ENCODE assay signal across 13 cellular contexts in the genomic region with DNA sequence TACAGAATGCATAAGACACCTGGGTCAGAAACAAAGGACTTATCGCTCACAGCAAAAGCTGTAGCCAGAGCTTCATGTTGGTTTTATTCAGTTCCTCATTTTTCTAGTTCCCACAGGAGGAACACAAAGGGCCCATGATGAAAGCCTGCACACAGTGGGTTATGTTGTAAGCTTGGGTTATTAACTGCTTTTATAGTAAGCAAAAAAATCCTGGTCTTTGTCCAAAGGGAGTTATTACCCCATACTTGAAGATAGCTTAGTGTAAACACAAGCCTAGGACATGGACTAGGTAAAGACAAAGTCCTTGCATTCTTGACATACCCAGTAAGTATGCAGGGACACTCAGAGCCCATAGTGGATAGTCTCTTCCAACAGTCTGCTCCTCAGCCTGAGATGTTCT. TPM values are rescaled to one million over a fixed set of nuclear protein-coding genes. Genes with fewer than 3 reads are reported as not detected.
DNase-seq lines count a peak whose midpoint lies in the region; ATAC-seq and TF ChIP-seq lines count a peak whose summit lies in the region.
"Had no signal": no experiment of that assay in that cellular context is flagged by ENCODE, and none has a peak within 500 bp of the region (broad histone marks: within the 10 kb centered on the region; RNA-seq: fewer than 3 reads in every experiment).

No MANE protein-coding gene starts in this region.

- peaks cover 45% of the 10 kb centered on the region for H3K4me1 ChIP-seq in adipocyte (ENCODE audit: control insufficient read depth, insufficient read depth, low read length)
- H3K4me1 ChIP-seq in lower lobe of right lung: no peaks in the 10 kb centered on the region
- H3K4me1 ChIP-seq in uterus: no peaks in the 10 kb centered on the region
- H3K4me1 ChIP-seq in A673 (ENCODE audit: insufficient read depth, low read length, poor library complexity, severe bottlenecking): no peaks in the 10 kb centered on the region

- H3K9me3 ChIP-seq in adipocyte (ENCODE audit: control insufficient read depth, low read length) (no peaks in the 10 kb centered on the region), lower lobe of right lung (no peaks in the 10 kb centered on the region), uterus (no peaks in the 10 kb centered on the region), A673 (ENCODE audit: low read depth, low read length, poor library complexity, severe bottlenecking) (no peaks in the 10 kb centered on the region)

- POLR2A ChIA-PET in BJ (lab: Charles Lee): no interaction called here
- POLR2A ChIA-PET in A673 (lab: Charles Lee; ENCODE audit: low non-redundant PET): no interaction called here

- peak; percentile 60 for DNase-seq in BJ (ENCODE audit: low read depth)
- DNase-seq in KG1 (lab: John Stamatoyannopoulos, UW): peak; percentile 15
- peak; percentile 77 for DNase-seq in adipocyte (ENCODE audit: low read depth)
- no peak for DNase-seq in lower lobe of right lung
- DNase-seq in uterus: no peak
- DNase-seq in A673 (ENCODE audit: low spot score): no peak
- DNase-seq in D341Med (ENCODE audit: low spot score): no peak
- DNase-seq: activated CD4-positive, alpha-beta memory T cell treated with anti-CD3 and anti-CD28 coated beads, Interleukin-2, amount 10 ng/mL, durations not matched to agents 7 days and 5 days; activated gamma-delta T cell; CD8-positive, alpha-beta T cell; central memory CD4-positive, alpha-beta T cell; NCI-H2171 treated with DMSO at 0.1 percent for 48 hours had no signal

- TF ChIP-seq CTCF in BJ (IDR thresholded peaks at IDR 0.05; ENCODE audit: insufficient read depth, low read depth, low read length): no peak
- TF ChIP-seq CTCF in lower lobe of right lung (IDR thresholded peaks at IDR 0.05): no peak
- no peak for TF ChIP-seq CTCF in uterus (IDR thresholded peaks at IDR 0.05)
- TF ChIP-seq CTCF in A673 (conservative IDR thresholded peaks at IDR 0.05; ENCODE audit: low read depth, low read length): no peak

- intact Hi-C loops in lower lobe of right lung (cut with DNase I) (no loop called here), uterus (cut with DNase I; ENCODE audit: low total_unique reads) (no loop called here), A673 (cut with micrococcal nuclease; ENCODE audit: unreplicated experiment) (no loop called here)

- H3K36me3 ChIP-seq in BJ (ENCODE audit: control insufficient read depth, insufficient read depth, low read length): no peaks in the 10 kb centered on the region
- H3K36me3 ChIP-seq in adipocyte (ENCODE audit: control insufficient read depth, insufficient read depth, low read length, severe bottlenecking): peaks cover 15% of the 10 kb centered on the region
- H3K36me3 ChIP-seq in lower lobe of right lung: peaks cover 10% of the 10 kb centered on the region
- no peaks in the 10 kb centered on the region for H3K36me3 ChIP-seq in uterus
- no peaks in the 10 kb centered on the region for H3K36me3 ChIP-seq in A673 (ENCODE audit: insufficient read depth, low read length, poor library complexity, severe bottlenecking)

- H3K27ac ChIP-seq in lower lobe of right lung (no peak overlapping the region), uterus (no peak overlapping the region), A673 (ENCODE audit: low read depth, low read length, poor library complexity, severe bottlenecking) (no peak overlapping the region)

- no peak overlapping the region for H3K4me3 ChIP-seq in BJ (ENCODE audit: low read depth, low read length)
- no peak overlapping the region for H3K4me3 ChIP-seq in adipocyte (ENCODE audit: low read length)
- H3K4me3 ChIP-seq in lower lobe of right lung: no peak overlapping the region
- H3K4me3 ChIP-seq in uterus: no peak overlapping the region
- H3K4me3 ChIP-seq in A673 (ENCODE audit: low read depth, low read length, poor library complexity, severe bottlenecking): no peak overlapping the region

- no TSS peak for BruUV-seq in A673 (replicated peaks; lab: Mats Ljungman, UMichigan)

- H3K27me3 ChIP-seq in BJ (ENCODE audit: control insufficient read depth, insufficient read depth, low read length) (no peaks in the 10 kb centered on the region), adipocyte (replicated peaks; ENCODE audit: control insufficient read depth, insufficient read depth, low read length) (no peaks in the 10 kb centered on the region), lower lobe of right lung (ENCODE audit: low read depth) (no peaks in the 10 kb centered on the region), uterus (no peaks in the 10 kb centered on the region), A673 (replicated peaks; ENCODE audit: insufficient read depth, low read depth, low read length, poor library complexity) (no peaks in the 10 kb centered on the region)

- CTCF ChIA-PET in BJ (lab: Yijun Ruan, JAX) (interaction anchor here (0.5 to 2.2 kb wide), 4 partner anchors 12 to 141 kb away, joined by 3 to 7 read pairs (median 5); no protein-coding TSS in a partner anchor), A673 (lab: Charles Lee) (no interaction called here)

- TF ChIP-seq POLR2A in uterus (IDR thresholded peaks at IDR 0.05): no peak

- ATAC-seq in lower lobe of right lung: peak; percentile 51 to 67
- no peak for ATAC-seq in GM21515 (IDR thresholded peaks at IDR 0.05; ENCODE audit: unreplicated experiment)
- ATAC-seq: CD8-positive, alpha-beta T cell had no signal

- no peak overlapping the region for H3K9ac ChIP-seq in adipocyte (ENCODE audit: low read length)

RNA-seq across cellular contexts. Expression of gene BBS12, which starts 11.7 kb away (rescaled TPM):
- 1.9 and 3.3 TPM in 2 replicates for polyA plus RNA-seq in BJ (2011; rRNA removed)
- polyA minus RNA-seq in BJ (2011; rRNA and poly(A)+ RNA removed): 1.3 and 1.9 TPM in 2 replicates
- total RNA-seq in lower lobe of right lung: 3.9 TPM
- total RNA-seq in uterus: 1 to 10 TPM; 3.6 to 9.9 (median 6.2) TPM
- 1.9 and 2.6 TPM in 2 replicates for total RNA-seq in A673 (2021)

Comparison
In these comparisons a context has a peak if more than half of its experiments do, and no peak if none do; other contexts are left out.
1. DNase-seq: peak in BJ (single experiment), KG1 (single experiment) and adipocyte (single experiment); none in lower lobe of right lung (single experiment), uterus (0 of 2), A673 (single experiment) and D341Med (single experiment).